19 cellular contexts compared by ENCODE assay signal in genomic region chr9:75906531-75906930, GRCh38.
"Had no signal": no experiment of that assay in that cellular context is flagged by ENCODE, and none has a peak within 500 bp of the region (broad histone marks: within the 10 kb centered on the region; RNA-seq: fewer than 3 reads in every experiment).

No MANE protein-coding gene starts in this region.

- H3K27me3 Mint-ChIP-seq: dendritic cell treated with granulocyte-macrophage colony-stimulating factor and Interleukin-4, amounts not matched to agents 40 ng/mL and 50 ng/mL, for 4 days; stimulated activated memory B cell treated with anti-CD40 and anti-IgM and Interleukin-4, amounts not matched to agents 10 μg/mL and 1 μg/mL and 100 μg/mL, for 72 hours had no signal

- ATAC-seq: activated CD8-positive, alpha-beta T cell treated with anti-CD3 and anti-CD28 coated beads, Interleukin-2, amount 10 ng/mL, durations not matched to agents 7 days and 5 days; gastrocnemius medialis; lower lobe of right lung; natural killer cell; stimulated activated memory B cell treated with anti-CD40 and anti-IgM and Interleukin-4, amounts not matched to agents 10 μg/mL and 1 μg/mL and 100 μg/mL, for 72 hours had no signal

- DNase-seq: activated CD4-positive, alpha-beta T cell treated with anti-CD3 and anti-CD28 coated beads for 48 hours; activated CD8-positive, alpha-beta memory T cell treated with anti-CD3 and anti-CD28 coated beads, Interleukin-2, amount 50 U/mL, for 48 hours; activated CD8-positive, alpha-beta T cell treated with anti-CD3 and anti-CD28 coated beads, Interleukin-2, amount 10 ng/mL, durations not matched to agents 7 days and 5 days; activated naive CD4-positive, alpha-beta T cell treated with Interleukin-2 at 50 U/mL for 16 hours; cerebellar nuclear complex; gastrocnemius medialis; heart right ventricle; lower lobe of right lung; natural killer cell; nucleus accumbens; right cardiac atrium; T-helper 1 cell; upper lobe of left lung; WERI-Rb-1 had no signal

- H3K27ac Mint-ChIP-seq: activated CD8-positive, alpha-beta T cell treated with anti-CD3 and anti-CD28 coated beads, Interleukin-2, amount 10 ng/mL, durations not matched to agents 7 days and 5 days; activated T-helper 1 cell treated with anti-CD3 and anti-CD28 coated beads, Interleukin-12 subunit alpha, Interleukin-12 subunit beta, Interleukin-2, Interleukin-4 antibody, amounts not matched to agents 30 ng/mL and 10 ng/mL and 1 ng/mL, durations not matched to agents 14 hours and 24 hours and 36 hours; dendritic cell treated with granulocyte-macrophage colony-stimulating factor and Interleukin-4, amounts not matched to agents 40 ng/mL and 50 ng/mL, for 4 days; natural killer cell; stimulated activated memory B cell treated with anti-CD40 and anti-IgM and Interleukin-4, amounts not matched to agents 10 μg/mL and 1 μg/mL and 100 μg/mL, for 72 hours had no signal

- H3K9me3 Mint-ChIP-seq: activated T-helper 1 cell treated with anti-CD3 and anti-CD28 coated beads, Interleukin-12 subunit alpha, Interleukin-12 subunit beta, Interleukin-2, Interleukin-4 antibody, amounts not matched to agents 30 ng/mL and 10 ng/mL and 1 ng/mL, durations not matched to agents 14 hours and 24 hours and 36 hours; dendritic cell treated with granulocyte-macrophage colony-stimulating factor and Interleukin-4, amounts not matched to agents 40 ng/mL and 50 ng/mL, for 4 days; natural killer cell had no signal

- H3K36me3 ChIP-seq: gastrocnemius medialis, heart right ventricle, lower lobe of right lung, upper lobe of left lung, WERI-Rb-1 had no signal

- H3K4me1 ChIP-seq: gastrocnemius medialis, lower lobe of right lung, upper lobe of left lung had no signal

- FAIRE-seq: endometrium had no signal

- H3K27ac ChIP-seq: gastrocnemius medialis, heart right ventricle, lower lobe of right lung, SK-N-MC, upper lobe of left lung, WERI-Rb-1 had no signal

- H3K4me3 Mint-ChIP-seq: activated CD8-positive, alpha-beta T cell treated with anti-CD3 and anti-CD28 coated beads, Interleukin-2, amount 10 ng/mL, durations not matched to agents 7 days and 5 days; activated T-helper 1 cell treated with anti-CD3 and anti-CD28 coated beads, Interleukin-12 subunit alpha, Interleukin-12 subunit beta, Interleukin-2, Interleukin-4 antibody, amounts not matched to agents 30 ng/mL and 10 ng/mL and 1 ng/mL, durations not matched to agents 14 hours and 24 hours and 36 hours; dendritic cell treated with granulocyte-macrophage colony-stimulating factor and Interleukin-4, amounts not matched to agents 40 ng/mL and 50 ng/mL, for 4 days; natural killer cell; stimulated activated memory B cell treated with anti-CD40 and anti-IgM and Interleukin-4, amounts not matched to agents 10 μg/mL and 1 μg/mL and 100 μg/mL, for 72 hours had no signal

- H3K4me3 ChIP-seq: gastrocnemius medialis, heart right ventricle, lower lobe of right lung, SK-N-MC, upper lobe of left lung had no signal

- H3K4me1 Mint-ChIP-seq: natural killer cell; stimulated activated memory B cell treated with anti-CD40 and anti-IgM and Interleukin-4, amounts not matched to agents 10 μg/mL and 1 μg/mL and 100 μg/mL, for 72 hours had no signal

- H3K27me3 ChIP-seq: gastrocnemius medialis, heart right ventricle, upper lobe of left lung had no signal

- H3K36me3 Mint-ChIP-seq: natural killer cell; stimulated activated memory B cell treated with anti-CD40 and anti-IgM and Interleukin-4, amounts not matched to agents 10 μg/mL and 1 μg/mL and 100 μg/mL, for 72 hours had no signal

- H3K9me3 ChIP-seq: gastrocnemius medialis, heart right ventricle, lower lobe of right lung, upper lobe of left lung had no signal
